Comparison of ENCODE assay signal across 7 cellular contexts in genomic region chr19:49486710-49487276, GRCh38. TPM values are rescaled to one million over a fixed set of nuclear protein-coding genes. Genes with fewer than 3 reads are reported as not detected.
DNase-seq lines count a peak whose midpoint lies in the region; ATAC-seq and TF ChIP-seq lines count a peak whose summit lies in the region.

No MANE protein-coding gene starts in this region.

- TF ChIP-seq CTCF in stomach (IDR thresholded peaks at IDR 0.05): no peak
- TF ChIP-seq CTCF in GM20000 (IDR thresholded peaks at IDR 0.05; ENCODE audit: extremely low read depth, missing control alignments): no peak

- H3K36me3 ChIP-seq in HUES6 (ENCODE audit: control insufficient read depth, insufficient read depth, low read length): peaks cover 41% of the 10 kb centered on the region
- peaks cover 43% of the 10 kb centered on the region for H3K36me3 ChIP-seq in iPS-20b (ENCODE audit: insufficient read depth, low read depth, low read length)
- H3K36me3 ChIP-seq in stomach: peaks cover 24 to 48% (median 43%) of the 10 kb centered on the region in 4 donors

- H3K4me3 ChIP-seq in HUES6 (ENCODE audit: low read depth, low read length): 0 out of 2 replicates have a peak overlapping the region, but pooled peaks have one; percentile 14
- H3K4me3 ChIP-seq in iPS-20b (ENCODE audit: low read length): no peak overlapping the region
- H3K4me3 ChIP-seq in stomach: peak overlapping the region; percentile 17 to 94 (median 30)

- no peaks in the 10 kb centered on the region for H3K4me1 ChIP-seq in HUES6 (ENCODE audit: control insufficient read depth, insufficient read depth, low read length)
- peaks cover 5% of the 10 kb centered on the region for H3K4me1 ChIP-seq in iPS-20b (ENCODE audit: insufficient read depth, low read length)
- peaks cover 25 to 43% (median 36%) of the 10 kb centered on the region in 4 donors for H3K4me1 ChIP-seq in stomach

- peaks cover 90% of the 10 kb centered on the region for H3K36me3 Mint-ChIP-seq in activated CD8-positive, alpha-beta T cell treated with anti-CD3 and anti-CD28 coated beads, Interleukin-2, amount 10 ng/mL, durations not matched to agents 7 days and 5 days (ENCODE audit: low read depth)

- peak overlapping the region; percentile 98 for H3K4me3 Mint-ChIP-seq in activated CD8-positive, alpha-beta T cell treated with anti-CD3 and anti-CD28 coated beads, Interleukin-2, amount 10 ng/mL, durations not matched to agents 7 days and 5 days

- intact Hi-C loops in stomach (cut with DNase I; ENCODE audit: low total_unique reads): no loop called here

- no peaks in the 10 kb centered on the region for H3K9me3 ChIP-seq in HUES6 (ENCODE audit: control insufficient read depth, insufficient read depth, low read depth, low read length)
- H3K9me3 ChIP-seq in iPS-20b (ENCODE audit: insufficient read depth, low read depth, low read length): no peaks in the 10 kb centered on the region
- H3K9me3 ChIP-seq in stomach: no peaks in the 10 kb centered on the region

- peaks cover 49% of the 10 kb centered on the region for H3K4me1 Mint-ChIP-seq in activated CD8-positive, alpha-beta T cell treated with anti-CD3 and anti-CD28 coated beads, Interleukin-2, amount 10 ng/mL, durations not matched to agents 7 days and 5 days (ENCODE audit: low read depth)

- H3K27me3 ChIP-seq in HUES6 (ENCODE audit: control insufficient read depth, insufficient read depth, low read length): no peaks in the 10 kb centered on the region
- no peaks in the 10 kb centered on the region for H3K27me3 ChIP-seq in iPS-20b (ENCODE audit: insufficient read depth, low read length)
- H3K27me3 ChIP-seq in stomach: no peaks in the 10 kb centered on the region

- ATAC-seq in activated CD8-positive, alpha-beta T cell treated with anti-CD3 and anti-CD28 coated beads, Interleukin-2, amount 10 ng/mL, durations not matched to agents 7 days and 5 days: no peak
- ATAC-seq in GM21619 (IDR thresholded peaks at IDR 0.05; ENCODE audit: unreplicated experiment) (no peak), GM18517 (IDR thresholded peaks at IDR 0.05; ENCODE audit: unreplicated experiment) (no peak)

- H3K27ac ChIP-seq in HUES6 (ENCODE audit: low read depth, low read length) (no peak overlapping the region), iPS-20b (ENCODE audit: low read length) (no peak overlapping the region), stomach (peak overlapping the region; percentile 78 to 96 (median 91))

- 63 to 68% (median 65%) methylated on average over 22 to 23 of the region's 23 CpGs for WGBS in stomach, 5 donors

- POLR2A ChIA-PET in activated CD8-positive, alpha-beta T cell treated with anti-CD3 and anti-CD28 coated beads, Interleukin-2, amount 10 ng/mL, durations not matched to agents 7 days and 5 days (lab: Charles Lee): interaction anchor here (1.0 to 2.1 kb wide), 5 partner anchors 8 to 154 kb away, joined by 3 to 7 read pairs (median 3); partner anchors contain the start of gene ALDH16A1

- peak overlapping the region; percentile 96 for H3K27ac Mint-ChIP-seq in activated CD8-positive, alpha-beta T cell treated with anti-CD3 and anti-CD28 coated beads, Interleukin-2, amount 10 ng/mL, durations not matched to agents 7 days and 5 days

- H3K27me3 Mint-ChIP-seq in activated CD8-positive, alpha-beta T cell treated with anti-CD3 and anti-CD28 coated beads, Interleukin-2, amount 10 ng/mL, durations not matched to agents 7 days and 5 days (ENCODE audit: low read depth): no peaks in the 10 kb centered on the region

- no peak for TF ChIP-seq EP300 in stomach (IDR thresholded peaks at IDR 0.05)

- TF ChIP-seq POLR2A in stomach (IDR thresholded peaks at IDR 0.05): no peak

- peak overlapping the region; percentile 53 for H3K9ac ChIP-seq in HUES6 (ENCODE audit: low read length)
- 0 out of 2 replicates have a peak overlapping the region, but pooled peaks have one; percentile 34 for H3K9ac ChIP-seq in iPS-20b (ENCODE audit: low read depth, low read length)

- DNase-seq in activated CD8-positive, alpha-beta T cell treated with anti-CD3 and anti-CD28 coated beads, Interleukin-2, amount 10 ng/mL, durations not matched to agents 7 days and 5 days: no peak
- no peak for DNase-seq in stomach
- no peak for DNase-seq in GM20000 (ENCODE audit: low spot score)

- CTCF ChIA-PET in activated CD8-positive, alpha-beta T cell treated with anti-CD3 and anti-CD28 coated beads, Interleukin-2, amount 10 ng/mL, durations not matched to agents 7 days and 5 days (lab: Charles Lee): interaction anchor here (1.1 to 2.3 kb wide), 4 partner anchors 11 to 95 kb away, joined by 3 to 13 read pairs (median 6); partner anchors contain the start of gene FLT3LG

- no peaks in the 10 kb centered on the region for H3K9me3 Mint-ChIP-seq in activated CD8-positive, alpha-beta T cell treated with anti-CD3 and anti-CD28 coated beads, Interleukin-2, amount 10 ng/mL, durations not matched to agents 7 days and 5 days (ENCODE audit: insufficient read depth)

RNA-seq across cellular contexts. Expression of gene RPL13A, which starts 0.6 kb away (rescaled TPM):
- 1,000 to 10,000 TPM; 1,992 to 2,019 TPM for total RNA-seq in activated CD8-positive, alpha-beta T cell treated with anti-CD3 and anti-CD28 coated beads, Interleukin-2, amount 10 ng/mL, durations not matched to agents 7 days and 5 days
- total RNA-seq in stomach: 1,000 to 10,000 TPM; 2,540 to 5,817 (median 2,738) TPM
- polyA plus RNA-seq in stomach: 1,000 to 10,000 TPM; 3,482 to 5,177 (median 4,220) TPM

RNA-seq across cellular contexts. Expression of gene RPS11, which starts 9.4 kb away (rescaled TPM):
- total RNA-seq in activated CD8-positive, alpha-beta T cell treated with anti-CD3 and anti-CD28 coated beads, Interleukin-2, amount 10 ng/mL, durations not matched to agents 7 days and 5 days: 1,000 to 10,000 TPM; 2,117 to 2,361 TPM
- 1,000 to 10,000 TPM in 4 of 5 donors, 100 to 1,000 TPM in 1; 581 to 4,374 (median 2,993) TPM for total RNA-seq in stomach
- 1,000 to 10,000 TPM; 5,306 to 7,461 (median 5,501) TPM for polyA plus RNA-seq in stomach

RNA-seq across cellular contexts. Expression of gene FLT3LG, which starts 12.8 kb away (rescaled TPM):
- total RNA-seq in activated CD8-positive, alpha-beta T cell treated with anti-CD3 and anti-CD28 coated beads, Interleukin-2, amount 10 ng/mL, durations not matched to agents 7 days and 5 days: 100 to 1,000 TPM; 280 to 297 TPM
- total RNA-seq in stomach: 1 to 10 TPM in 2 of 5 donors, not detected in 3; 1.3 to 8.3 TPM
- 10 to 100 TPM; 11.0 to 14.5 (median 11.8) TPM for polyA plus RNA-seq in stomach

RNA-seq across cellular contexts. Expression of gene FCGRT, which starts 25.7 kb away (rescaled TPM):
- 1 to 10 TPM; 7.5 to 8.4 TPM for total RNA-seq in activated CD8-positive, alpha-beta T cell treated with anti-CD3 and anti-CD28 coated beads, Interleukin-2, amount 10 ng/mL, durations not matched to agents 7 days and 5 days
- total RNA-seq in stomach: 100 to 1,000 TPM in 4 of 5 donors, 10 to 100 TPM in 1; 90.2 to 634 (median 183) TPM
- 10 to 100 TPM; 79.0 to 94.8 (median 92.0) TPM for polyA plus RNA-seq in stomach

RNA-seq across cellular contexts. Expression of gene ALDH16A1, which starts 33.8 kb away (rescaled TPM):
- 10 to 100 TPM; 36.6 to 37.5 TPM for total RNA-seq in activated CD8-positive, alpha-beta T cell treated with anti-CD3 and anti-CD28 coated beads, Interleukin-2, amount 10 ng/mL, durations not matched to agents 7 days and 5 days
- 100 to 1,000 TPM in 1 of 5 donors, 10 to 100 TPM in 4; 27.9 to 198 (median 42.6) TPM for total RNA-seq in stomach
- polyA plus RNA-seq in stomach: 10 to 100 TPM; 32.2 to 43.1 (median 42.5) TPM

Comparison
In these comparisons a context has a peak if more than half of its experiments do, and no peak if none do; other contexts are left out.
1. H3K27ac ChIP-seq: peak in stomach (5 of 5); none in HUES6 (single experiment) and iPS-20b (single experiment).
2. RNA of gene FLT3LG, which starts 12.8 kb away (total RNA-seq): 280 to 297 TPM in activated CD8-positive, alpha-beta T cell treated with anti-CD3 and anti-CD28 coated beads, Interleukin-2, amount 10 ng/mL, durations not matched to agents 7 days and 5 days; 1.3 to 8.3 TPM in stomach; every median in the first group is over 10 times any median in the second.